Comparison of ENCODE assay signal across 1 cellular context in the genomic region with DNA sequence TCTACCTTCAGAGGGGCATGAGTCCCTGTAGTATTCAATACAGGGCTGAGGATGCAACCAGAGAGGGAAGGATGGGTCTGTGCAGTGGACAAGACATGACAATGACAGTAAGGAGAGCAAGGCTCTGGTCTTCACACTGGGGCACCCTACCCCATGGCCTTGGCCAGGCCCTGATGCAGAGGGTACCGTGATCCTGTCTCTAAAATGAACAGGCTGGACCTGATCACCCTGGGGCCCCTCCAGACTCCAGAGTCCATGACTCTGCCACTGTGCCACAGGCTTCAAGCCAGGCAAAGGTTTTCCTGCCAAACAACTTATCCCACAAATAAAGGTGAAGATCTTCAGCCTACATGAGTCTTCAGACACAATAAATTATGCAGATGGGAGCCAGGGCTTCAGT.
TF ChIP-seq lines count a peak whose summit lies in the region.

No MANE protein-coding gene starts in this region.

TF ChIP-seq in HepG2, 621 proteins besides CTCF, POLR2A, EP300 and RAD21 (continued from another document):
- no peak for TF ChIP-seq ZNF737 (CRISPR knock-in tag; IDR thresholded peaks at IDR 0.05; ENCODE audit: borderline replicate concordance)
